Comparison of ENCODE assay signal across 1 cellular context in the genomic region with DNA sequence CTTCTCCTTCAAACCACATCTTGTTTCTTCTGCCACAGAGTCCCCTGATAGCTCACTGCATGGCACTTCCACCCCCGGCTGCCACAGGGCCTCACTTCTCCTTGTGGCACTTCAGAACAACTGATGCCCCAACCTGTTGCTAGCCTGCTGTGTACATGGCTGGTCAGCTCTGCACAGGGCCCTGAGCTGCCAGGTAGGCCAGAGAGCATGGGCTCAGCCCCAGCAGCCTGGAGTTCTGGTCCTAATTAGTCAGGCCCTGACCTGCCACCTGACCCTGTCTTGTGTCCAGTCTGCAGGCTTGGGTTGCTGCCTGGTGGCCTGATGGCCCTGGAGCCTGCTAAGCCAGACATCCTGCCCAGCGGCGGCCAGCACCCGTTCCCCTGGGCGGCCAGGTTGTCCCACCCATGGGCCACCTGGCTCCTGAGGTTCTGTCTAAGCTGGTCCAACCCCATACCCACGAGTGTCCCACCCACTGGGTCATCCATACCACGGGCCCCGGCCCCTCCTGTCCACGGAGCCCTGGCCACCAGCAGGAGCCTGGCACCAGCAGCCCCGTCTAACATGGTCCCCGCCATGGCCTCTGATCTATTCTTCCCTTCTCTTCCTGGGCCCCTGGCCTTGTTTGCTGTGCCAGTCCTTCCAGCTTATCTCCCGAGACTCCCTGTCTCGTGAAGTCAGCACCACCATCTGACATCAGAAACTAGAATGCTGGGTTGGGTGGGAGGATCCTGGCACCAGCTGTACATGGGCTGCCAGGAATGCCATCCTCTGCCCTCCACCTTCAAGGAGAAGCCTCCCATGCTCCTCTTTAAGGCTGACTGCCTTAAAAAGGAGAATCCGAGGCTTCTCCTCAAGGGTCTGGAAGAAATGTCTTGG.
TF ChIP-seq lines count a peak whose summit lies in the region.

No MANE protein-coding gene starts in this region.

TF ChIP-seq in H1, 55 proteins besides CTCF, POLR2A, EP300 and RAD21:
- TF ChIP-seq CBX8 (IDR thresholded peaks at IDR 0.05; ENCODE audit: borderline replicate concordance, low read depth, low read length) (no peak), EZH2 (IDR thresholded peaks at IDR 0.05; ENCODE audit: low read depth, low read length, severe bottlenecking) (no peak), MAFK (IDR thresholded peaks at IDR 0.05; ENCODE audit: low read depth, low read length) (no peak), HDAC2 (IDR thresholded peaks at IDR 0.05; ENCODE audit: borderline replicate concordance in 1 of 2, low read depth in 2 of 2, low read length in 2 of 2) (no peak), SIN3A (conservative IDR thresholded peaks at IDR 0.05 in 1 of 2, IDR thresholded peaks at IDR 0.05 in 1 of 2; ENCODE audit: low read depth in 1 of 2, low read length in 2 of 2) (no peak), GTF2F1 (IDR thresholded peaks at IDR 0.05; ENCODE audit: borderline replicate concordance, low read depth, low read length) (no peak), ZNF274 (IDR thresholded peaks at IDR 0.05; ENCODE audit: borderline replicate concordance, extremely low read depth, low read length) (no peak), TBP (IDR thresholded peaks at IDR 0.05; ENCODE audit: low read depth, low read length) (no peak), SIX5 (IDR thresholded peaks at IDR 0.05; ENCODE audit: low read depth, low read length) (no peak), POU5F1 (IDR thresholded peaks at IDR 0.05; ENCODE audit: low read depth, low read length) (no peak), TAF7 (optimal IDR thresholded peaks at IDR 0.05; ENCODE audit: borderline replicate concordance, low read depth, low read length) (no peak), NRF1 (IDR thresholded peaks at IDR 0.05; ENCODE audit: low read depth, low read length) (no peak)
- TF ChIP-seq, protein P1, sequence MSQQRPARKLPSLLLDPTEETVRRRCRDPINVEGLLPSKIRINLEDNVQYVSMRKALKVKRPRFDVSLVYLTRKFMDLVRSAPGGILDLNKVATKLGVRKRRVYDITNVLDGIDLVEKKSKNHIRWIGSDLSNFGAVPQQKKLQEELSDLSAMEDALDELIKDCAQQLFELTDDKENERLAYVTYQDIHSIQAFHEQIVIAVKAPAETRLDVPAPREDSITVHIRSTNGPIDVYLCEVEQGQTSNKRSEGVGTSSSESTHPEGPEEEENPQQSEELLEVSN (IDR thresholded peaks at IDR 0.05) = no peak
- TF ChIP-seq, protein P2, sequence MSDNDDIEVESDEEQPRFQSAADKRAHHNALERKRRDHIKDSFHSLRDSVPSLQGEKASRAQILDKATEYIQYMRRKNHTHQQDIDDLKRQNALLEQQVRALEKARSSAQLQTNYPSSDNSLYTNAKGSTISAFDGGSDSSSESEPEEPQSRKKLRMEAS (IDR thresholded peaks at IDR 0.05) = no peak
- TF ChIP-seq, protein P3, sequence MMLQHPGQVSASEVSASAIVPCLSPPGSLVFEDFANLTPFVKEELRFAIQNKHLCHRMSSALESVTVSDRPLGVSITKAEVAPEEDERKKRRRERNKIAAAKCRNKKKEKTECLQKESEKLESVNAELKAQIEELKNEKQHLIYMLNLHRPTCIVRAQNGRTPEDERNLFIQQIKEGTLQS (IDR thresholded peaks at IDR 0.05; ENCODE audit: insufficient read depth, low read depth, low read length) = no peak
